1 cellular context compared by ENCODE assay signal in genomic region chr11:93741882-93742226, GRCh38.
A peak's percentile ranks its signal among the peaks of the same experiment; 100 is the strongest.
TF ChIP-seq lines count a peak whose summit lies in the region.

No MANE protein-coding gene starts in this region.

TF ChIP-seq in HepG2, 621 proteins besides CTCF, POLR2A, EP300 and RAD21 (continued from another document):
- TF ChIP-seq BRF2 (CRISPR knock-in tag; IDR thresholded peaks at IDR 0.05) = 0 out of 2 replicates have a peak, but pooled peaks have one; percentile 54
- TF ChIP-seq ZNF230 (CRISPR knock-in tag; IDR thresholded peaks at IDR 0.05) = 0 out of 2 replicates have a peak, but pooled peaks have one; percentile 22
- TF ChIP-seq KDM5B (CRISPR knock-in tag; IDR thresholded peaks at IDR 0.05; ENCODE audit: borderline replicate concordance) = no peak
- TF ChIP-seq FLYWCH1 (CRISPR knock-in tag; IDR thresholded peaks at IDR 0.05) = peak; percentile 63; the same call in 1 of the 2 replicates
- no peak for TF ChIP-seq ZNF644 (CRISPR knock-in tag; IDR thresholded peaks at IDR 0.05; ENCODE audit: low read depth)
- 0 out of 2 replicates have a peak, but pooled peaks have one; percentile 32 for TF ChIP-seq ZGPAT (CRISPR knock-in tag; IDR thresholded peaks at IDR 0.05)
- peak; percentile 3 for TF ChIP-seq TEAD3 (CRISPR knock-in tag; optimal IDR thresholded peaks at IDR 0.05; ENCODE audit: borderline replicate concordance)
- TF ChIP-seq ZNF567 (CRISPR knock-in tag; IDR thresholded peaks at IDR 0.05; ENCODE audit: borderline replicate concordance) = no peak
- peak; percentile 24; the same call in 1 of the 2 replicates for TF ChIP-seq ISX (CRISPR knock-in tag; conservative IDR thresholded peaks at IDR 0.05)
- TF ChIP-seq SOX6 (IDR thresholded peaks at IDR 0.05) = no peak
- peak; percentile 83 for TF ChIP-seq SOX6 (CRISPR knock-in tag; IDR thresholded peaks at IDR 0.05)
- no peak for TF ChIP-seq THAP8 (CRISPR knock-in tag; IDR thresholded peaks at IDR 0.05; ENCODE audit: borderline replicate concordance)
- 0 out of 2 replicates have a peak, but pooled peaks have one; percentile 28 for TF ChIP-seq ZNF609 (CRISPR knock-in tag; IDR thresholded peaks at IDR 0.05; ENCODE audit: borderline replicate concordance)
- peak; percentile 5; the same call in 1 of the 2 replicates for TF ChIP-seq HNF1B (CRISPR knock-in tag; IDR thresholded peaks at IDR 0.05)
- TF ChIP-seq ZNF687 (CRISPR knock-in tag; IDR thresholded peaks at IDR 0.05) = peak; percentile 14; the same call in 1 of the 2 replicates
- 0 out of 2 replicates have a peak, but pooled peaks have one; percentile 1 for TF ChIP-seq FOXK1 (CRISPR knock-in tag; IDR thresholded peaks at IDR 0.05; ENCODE audit: borderline replicate concordance, low read depth)
- TF ChIP-seq ZNF768 (CRISPR knock-in tag; IDR thresholded peaks at IDR 0.05) = no peak
